In genomic region chr19:2768365-2769132, GRCh38 we compare ENCODE assay signal across 22 cellular contexts. TPM values are rescaled to one million over a fixed set of nuclear protein-coding genes. Genes with fewer than 3 reads are reported as not detected.
A peak's percentile ranks its signal among the peaks of the same experiment; 100 is the strongest.
DNase-seq lines count a peak whose midpoint lies in the region; ATAC-seq and TF ChIP-seq lines count a peak whose summit lies in the region.
"Had no signal": no experiment of that assay in that cellular context is flagged by ENCODE, and none has a peak within 500 bp of the region (broad histone marks: within the 10 kb centered on the region; RNA-seq: fewer than 3 reads in every experiment).

No MANE protein-coding gene starts in this region.

- H2AK5ac ChIP-seq in neuronal stem cell (ENCODE audit: low read depth, low read length) = no peak overlapping the region

- H3K23ac ChIP-seq in neuronal stem cell (ENCODE audit: low read depth, low read length, poor library complexity) = peak overlapping the region; percentile 17

- no peak overlapping the region for H2BK15ac ChIP-seq in neuronal stem cell (ENCODE audit: low read length)

- no peak overlapping the region for H2BK120ac ChIP-seq in neuronal stem cell (ENCODE audit: low read depth, low read length)

- H4K8ac ChIP-seq in neuronal stem cell (ENCODE audit: low read depth, low read length) = no peak overlapping the region

- no peak for ATAC-seq in HG02870 (IDR thresholded peaks at IDR 0.05; ENCODE audit: unreplicated experiment)
- no peak for ATAC-seq in GM18868 (IDR thresholded peaks at IDR 0.05; ENCODE audit: unreplicated experiment)
- ATAC-seq: Panc1 had no signal

- DNase-seq in H7 (peak; percentile 53), epithelial cell of esophagus (ENCODE audit: low read depth) (peak; percentile 34), neuronal stem cell (ENCODE audit: low spot score) (no peak), NCI-H1694 (lab: John Stamatoyannopoulos, UW) (no peak)
- DNase-seq: Caco-2; CD4-positive, alpha-beta memory T cell; DMS153; GDM1; IMR-90; NCI-H1105; NCI-H146; NCI-H2081; NCI-H2171 treated with DMSO at 0.1 percent for 48 hours; NCI-H524 treated with DMSO at 0.1 percent for 48 hours; NCI-H82; SIG-M5; SK-N-SH had no signal

- no peak overlapping the region for H3K18ac ChIP-seq in neuronal stem cell (ENCODE audit: low read length)

- no peak overlapping the region for H4K91ac ChIP-seq in neuronal stem cell (ENCODE audit: low read depth, low read length, poor library complexity)

- peak overlapping the region in 3 of 11 experiments; percentile 88 to 97 (median 92); a peak in 2 of 22 replicates for H3K4me2 ChIP-seq in BLaER1 treated with 17β-estradiol and CSF1 and Interleukin-3, amounts not matched to agents 10 nM and 100 nM
- no peak overlapping the region for H3K4me2 ChIP-seq in neuronal stem cell (ENCODE audit: insufficient read depth, low read length, poor library complexity, severe bottlenecking)
- H3K4me2 ChIP-seq: SK-N-SH had no signal

- no peaks in the 10 kb centered on the region for H3K27me3 ChIP-seq in BLaER1 treated with 17β-estradiol and CSF1 and Interleukin-3, amounts not matched to agents 10 nM and 100 nM
- H3K27me3 ChIP-seq in H7 (ENCODE audit: control insufficient read depth, insufficient read depth, low read length) = no peaks in the 10 kb centered on the region
- H3K27me3 ChIP-seq in neuronal stem cell (ENCODE audit: control insufficient read depth in 3 of 3, insufficient read depth in 3 of 3, low read depth in 1 of 3, low read length in 3 of 3) = no peaks in the 10 kb centered on the region

- WGBS in neuronal stem cell (ENCODE audit: extremely low coverage in 2 of 2, insufficient read length in 2 of 2, insufficient replicate concordance in 1 of 2), 2 donors = no CpG with 5 or more reads among the region's 29 CpGs

- H3K27ac ChIP-seq in BLaER1 treated with 17β-estradiol and CSF1 and Interleukin-3, amounts not matched to agents 10 nM and 100 nM = peak overlapping the region in 9 of 11 experiments; percentile 69 to 89 (median 81); a peak in 16 of 22 replicates
- H3K27ac ChIP-seq in neuronal stem cell (replicated peaks; ENCODE audit: low read length) = no peak overlapping the region

- H3K36me3 ChIP-seq in BLaER1 treated with 17β-estradiol and CSF1 and Interleukin-3, amounts not matched to agents 10 nM and 100 nM = peaks cover 57 to 76% (median 68%) of the 10 kb centered on the region in 11 experiments
- H3K36me3 ChIP-seq in H7 (replicated peaks; ENCODE audit: control insufficient read depth, insufficient read depth, low read length) (peaks cover 6% of the 10 kb centered on the region), neuronal stem cell (replicated peaks in 1 of 2; ENCODE audit: control insufficient read depth in 2 of 2, insufficient read depth in 2 of 2, low read length in 2 of 2) (peaks cover 23 to 60% of the 10 kb centered on the region in 2 donors)

- no peak overlapping the region for H3K4me3 ChIP-seq in BLaER1 treated with 17β-estradiol and CSF1 and Interleukin-3, amounts not matched to agents 10 nM and 100 nM
- H3K4me3 ChIP-seq in H7 (ENCODE audit: insufficient read depth, low read depth, low read length) = no peak overlapping the region
- H3K4me3 ChIP-seq in epithelial cell of esophagus (ENCODE audit: low read length) = no peak overlapping the region
- H3K4me3 ChIP-seq in neuronal stem cell (ENCODE audit: low read length in 2 of 2) = no peak overlapping the region
- H3K4me3 ChIP-seq: HAP-1 had no signal

- TF ChIP-seq CTCF in epithelial cell of esophagus (IDR thresholded peaks at IDR 0.05; ENCODE audit: insufficient read depth, low read depth, low read length, missing control alignments) = no peak

- H4K20me1 ChIP-seq in BLaER1 treated with 17β-estradiol and CSF1 and Interleukin-3, amounts not matched to agents 10 nM and 100 nM = peaks cover 51 to 84% (median 69%) of the 10 kb centered on the region in 11 experiments

- H2BK5ac ChIP-seq in neuronal stem cell (ENCODE audit: low read length) = no peak overlapping the region

- peak overlapping the region in 7 of 11 experiments; percentile 5 to 76 (median 72); a peak in 8 of 22 replicates for H3K9ac ChIP-seq in BLaER1 treated with 17β-estradiol and CSF1 and Interleukin-3, amounts not matched to agents 10 nM and 100 nM
- no peak overlapping the region for H3K9ac ChIP-seq in neuronal stem cell (ENCODE audit: low read depth, low read length, poor library complexity)
- H3K9ac ChIP-seq: SK-N-SH had no signal

- no peaks in the 10 kb centered on the region for H3K9me3 ChIP-seq in BLaER1 treated with 17β-estradiol and CSF1 and Interleukin-3, amounts not matched to agents 10 nM and 100 nM (replicated peaks in 1 of 11)
- H3K9me3 ChIP-seq in neuronal stem cell (replicated peaks in 1 of 2; ENCODE audit: control insufficient read depth in 2 of 2, insufficient read depth in 1 of 2, low read depth in 1 of 2, low read length in 2 of 2) = no peaks in the 10 kb centered on the region
- H3K9me3 ChIP-seq: Caco-2, HAP-1, SK-N-SH had no signal

- peaks cover 37 to 45% (median 39%) of the 10 kb centered on the region in 10 experiments for H3K4me1 ChIP-seq in BLaER1 treated with 17β-estradiol and CSF1 and Interleukin-3, amounts not matched to agents 10 nM and 100 nM
- H3K4me1 ChIP-seq in neuronal stem cell (ENCODE audit: control insufficient read depth in 2 of 2, insufficient read depth in 1 of 2, low read depth in 1 of 2, low read length in 2 of 2) = no peaks in the 10 kb centered on the region
- H3K4me1 ChIP-seq: Caco-2, HAP-1 had no signal

- H3K4ac ChIP-seq in neuronal stem cell (ENCODE audit: low read length) = no peak overlapping the region

- H3K14ac ChIP-seq in neuronal stem cell (ENCODE audit: low read length) = no peak overlapping the region

- no peak overlapping the region for H2AFZ ChIP-seq in neuronal stem cell (ENCODE audit: low read length)

- H3K79me1 ChIP-seq in neuronal stem cell (ENCODE audit: low read depth, low read length) = peaks cover 37% of the 10 kb centered on the region

- H2BK12ac ChIP-seq in neuronal stem cell (ENCODE audit: low read length) = no peak overlapping the region

RNA-seq across cellular contexts. Expression of gene SGTA, which starts 14.5 kb away (rescaled TPM):
- total RNA-seq in H7 (2014; rRNA removed; shearing (Covaris generic)) = 97.4 and 103 TPM in 2 replicates
- polyA plus RNA-seq in neuronal stem cell (2013, experiment 1 of 2) = 73.5 TPM
- 71.9 TPM for polyA plus RNA-seq in neuronal stem cell (2013, experiment 2 of 2)

RNA-seq across cellular contexts. Expression of gene THOP1, which starts 16.8 kb away (rescaled TPM):
- total RNA-seq in H7 (2014; rRNA removed; shearing (Covaris generic)) = 206 and 287 TPM in 2 replicates
- polyA plus RNA-seq in neuronal stem cell (2013, experiment 1 of 2) = 82.0 TPM
- 74.8 TPM for polyA plus RNA-seq in neuronal stem cell (2013, experiment 2 of 2)

RNA-seq across cellular contexts. Expression of gene SLC39A3, which starts 28.7 kb away (rescaled TPM):
- total RNA-seq in H7 (2014; rRNA removed; shearing (Covaris generic)) = 42.5 and 45.8 TPM in 2 replicates
- 19.0 TPM for polyA plus RNA-seq in neuronal stem cell (2013, experiment 1 of 2)
- 19.4 TPM for polyA plus RNA-seq in neuronal stem cell (2013, experiment 2 of 2)

RNA-seq across cellular contexts. Expression of gene DIRAS1, which starts 47.4 kb away (rescaled TPM):
- 8.2 and 12.2 TPM in 2 replicates for total RNA-seq in H7 (2014; rRNA removed; shearing (Covaris generic))
- polyA plus RNA-seq in neuronal stem cell (2013, experiment 1 of 2) = 3.1 TPM
- polyA plus RNA-seq in neuronal stem cell (2013, experiment 2 of 2) = 3.5 TPM
- total RNA-seq: CD4-positive, alpha-beta memory T cell had no signal
- polyA plus RNA-seq: CD4-positive, alpha-beta memory T cell had no signal

RNA-seq across cellular contexts. Expression of gene ZNF554, which starts 51.1 kb away (rescaled TPM):
- 5.3 and 6.8 TPM in 2 replicates for total RNA-seq in H7 (2014; rRNA removed; shearing (Covaris generic))
- polyA plus RNA-seq in neuronal stem cell (2013, experiment 1 of 2) = 4.6 TPM
- 4.5 TPM for polyA plus RNA-seq in neuronal stem cell (2013, experiment 2 of 2)

Comparison
In these comparisons a context has a peak if more than half of its experiments do, and no peak if none do; other contexts are left out.
1. DNase-seq: peak in H7 (single experiment) and epithelial cell of esophagus (single experiment); none in neuronal stem cell (single experiment) and NCI-H1694 (single experiment).